6 cellular contexts compared by ENCODE assay signal in the genomic region with DNA sequence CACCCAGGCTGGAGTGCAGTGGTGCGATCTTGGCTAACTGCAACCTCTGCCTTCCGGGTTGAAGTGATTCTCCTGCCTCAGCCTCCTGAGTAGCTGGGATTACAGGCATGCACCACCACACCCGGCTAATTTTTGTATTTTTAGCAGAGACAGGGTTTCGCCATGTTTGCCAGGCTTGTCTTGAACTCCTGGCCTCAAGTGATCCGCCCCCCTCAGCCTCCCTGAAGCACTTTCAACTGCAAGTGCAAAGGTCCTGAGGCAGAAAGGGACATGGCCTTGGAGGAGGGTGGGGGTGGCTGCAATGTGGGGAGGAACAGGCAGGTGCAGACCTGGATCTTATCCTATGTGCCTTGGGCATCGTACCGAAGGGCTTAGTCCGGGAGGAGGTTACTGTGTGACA. TPM values are rescaled to one million over a fixed set of nuclear protein-coding genes. Genes with fewer than 3 reads are reported as not detected.
A peak's percentile ranks its signal among the peaks of the same experiment; 100 is the strongest.
DNase-seq lines count a peak whose midpoint lies in the region; ATAC-seq, FAIRE-seq and TF ChIP-seq lines count a peak whose summit lies in the region.
"Not testable (repeated sequence)": the region's sequence is repeated elsewhere in the genome, so short reads cannot be mapped to it uniquely, and the experiment has no call there.
"Had no signal": no experiment of that assay in that cellular context is flagged by ENCODE, and none has a peak within 500 bp of the region (broad histone marks: within the 10 kb centered on the region; RNA-seq: fewer than 3 reads in every experiment).

No MANE protein-coding gene starts in this region.

- TF ChIP-seq EP300 in K562 (IDR thresholded peaks at IDR 0.05; ENCODE audit: low read length); HepG2 (IDR thresholded peaks at IDR 0.05; ENCODE audit: low read depth in 2 of 2, low read length in 2 of 2); HepG2 (CRISPR knock-in tag; IDR thresholded peaks at IDR 0.05; ENCODE audit: borderline replicate concordance): not testable (repeated sequence)

- H3K79me2 ChIP-seq in K562 (ENCODE audit: control insufficient read depth, insufficient read depth, low read length); HepG2 (ENCODE audit: insufficient read depth, low read length): not testable (repeated sequence)

- not testable (repeated sequence) for H3K9me3 ChIP-seq in HEK293 (ENCODE audit: control insufficient read depth, insufficient read depth, low read depth, low read length); K562 (replicated peaks; ENCODE audit: control insufficient read depth, insufficient read depth, low read depth, low read length); HepG2 (ENCODE audit: low read length)

- not testable (repeated sequence) for TF ChIP-seq CTCF in HEK293 (tag by site-specific recombination; IDR thresholded peaks at IDR 0.05); K562 (IDR thresholded peaks at IDR 0.05 in 2 of 3, conservative IDR thresholded peaks at IDR 0.05 in 1 of 3; ENCODE audit: insufficient read depth in 2 of 3, low read depth in 1 of 3, low read length in 3 of 3); HepG2 (CRISPR knock-in tag; IDR thresholded peaks at IDR 0.05)

- not testable (repeated sequence) for BruUV-seq in K562 (replicated peaks; lab: Mats Ljungman, UMichigan); HepG2 (replicated peaks; lab: Mats Ljungman, UMichigan)

- WGBS in K562 (ENCODE audit: insufficient coverage, low coverage, missing lambda C conversion rate): 22% methylated on average over 8 of the region's 8 CpGs
- 43% methylated on average over 8 of the region's 8 CpGs for WGBS in HepG2 (ENCODE audit: low lambda C conversion rate)

- CTCF ChIA-PET in HEK293 (lab: Yijun Ruan, JAX); K562 (lab: Yijun Ruan, JAX; ENCODE audit: low intra/inter-chr PET ratio); HepG2 (lab: Yijun Ruan, JAX; ENCODE audit: low intra/inter-chr PET ratio, low total read pairs): not testable (repeated sequence)

- not testable (repeated sequence) for H3K27me3 ChIP-seq in K562 (ENCODE audit: control insufficient read depth in 2 of 2, insufficient read depth in 2 of 2, low read length in 2 of 2); HepG2 (ENCODE audit: control insufficient read depth in 1 of 2, insufficient read depth in 2 of 2, low read length in 2 of 2)

- not testable (repeated sequence) for TF ChIP-seq POLR2A in K562 (conservative IDR thresholded peaks at IDR 0.05); HepG2 (IDR thresholded peaks at IDR 0.05; ENCODE audit: insufficient read depth in 1 of 2, low read depth in 2 of 2, low read length in 2 of 2)

- H3K9me1 ChIP-seq in K562 (ENCODE audit: control insufficient read depth, insufficient read depth, low read length): not testable (repeated sequence)

- not testable (repeated sequence) for ATAC-seq in K562, HepG2

- H3K9ac ChIP-seq in K562 (ENCODE audit: insufficient read depth in 1 of 2, low read depth in 2 of 2, low read length in 2 of 2); HepG2 (ENCODE audit: insufficient read depth, low read depth, low read length): not testable (repeated sequence)

- H3K4me2 ChIP-seq in K562 (ENCODE audit: insufficient read depth, low read length); HepG2 (ENCODE audit: low read depth, low read length): not testable (repeated sequence)

- not testable (repeated sequence) for FAIRE-seq in K562 (lab: Jason Lieb, UNC); HepG2 (lab: Jason Lieb, UNC)
- FAIRE-seq in urothelium cell line (lab: Jason Lieb, UNC): peak; percentile 17

- intact Hi-C loops in K562 (cut with micrococcal nuclease); HepG2 (cut with micrococcal nuclease; ENCODE audit: unreplicated experiment): not testable (repeated sequence)

- H3K4me3 ChIP-seq in HEK293 (ENCODE audit: low read depth, low read length); K562; HepG2 (replicated peaks in 1 of 3; ENCODE audit: insufficient read depth in 1 of 3, low read depth in 2 of 3, low read length in 3 of 3): not testable (repeated sequence)

- H3K36me3 ChIP-seq in HEK293 (ENCODE audit: control insufficient read depth in 2 of 2, insufficient read depth in 1 of 2, low read length in 2 of 2); K562 (ENCODE audit: control insufficient read depth, insufficient read depth, low read length); HepG2 (replicated peaks in 1 of 2; ENCODE audit: control insufficient read depth in 1 of 2, insufficient read depth in 2 of 2, low read length in 2 of 2): not testable (repeated sequence)

- in situ Hi-C loops in K562 (cut with MboI); HepG2 (cut with HindIII; ENCODE audit: extremely low pct_ligation_motif_present, low pct_unique_long_range_greater_than_20kb): not testable (repeated sequence)

- not testable (repeated sequence) for TF ChIP-seq RAD21 in K562 (CRISPR knock-in tag; conservative IDR thresholded peaks at IDR 0.05 in 1 of 2, IDR thresholded peaks at IDR 0.05 in 1 of 2); HepG2 (CRISPR knock-in tag; IDR thresholded peaks at IDR 0.05)

- not testable (repeated sequence) for DNase-seq in K562 (ENCODE audit: extremely low read depth in 1 of 4, low spot score in 3 of 4); HepG2 (ENCODE audit: low spot score); urothelium cell line (ENCODE audit: low spot score)

- H3K27ac ChIP-seq in HEK293 (ENCODE audit: extremely low read depth, low read depth, low read length); K562 (ENCODE audit: extremely low read depth, low read depth, low read length); HepG2 (ENCODE audit: extremely low read length, insufficient read depth, low read length): not testable (repeated sequence)

- not testable (repeated sequence) for H2AFZ ChIP-seq in K562 (ENCODE audit: low read depth, low read length); HepG2 (ENCODE audit: low read length)

- POLR2A ChIA-PET in HEK293 (lab: Yijun Ruan, JAX) (interaction anchor here (0.7 kb wide), 1 partner anchor 1444 kb away, joined by 4 read pairs; no protein-coding TSS in a partner anchor), K562 (lab: Yijun Ruan, JAX) (interaction anchor here (1.0 kb wide), 1 partner anchor 9 kb away, joined by 3 read pairs; no protein-coding TSS in a partner anchor)
- POLR2A ChIA-PET in HepG2 (lab: Yijun Ruan, JAX): not testable (repeated sequence)

- not testable (repeated sequence) for H3K4me1 ChIP-seq in HEK293 (ENCODE audit: control insufficient read depth, insufficient read depth, low read length); K562 (replicated peaks in 1 of 2; ENCODE audit: control insufficient read depth in 2 of 2, insufficient read depth in 2 of 2, low read length in 2 of 2); HepG2 (ENCODE audit: insufficient read depth, low read length)

- not testable (repeated sequence) for H4K20me1 ChIP-seq in K562 (replicated peaks; ENCODE audit: control insufficient read depth, insufficient read depth, low read length); HepG2 (ENCODE audit: insufficient read depth, low read length)

RNA-seq across cellular contexts. Expression of a gene that starts 27.3 kb away (rescaled TPM):
- 0.16 and 0.46 TPM in 2 replicates for total RNA-seq in K562 (2011; cell fraction: chromatin; rRNA removed; ENCODE audit: low replicate concordance)
- under 0.01 and 0.13 TPM in 2 replicates for total RNA-seq in K562 (2011; cell fraction: nucleolus; rRNA removed)
- total RNA-seq in K562 (2011; cell fraction: nucleoplasm; rRNA removed): 0.07 TPM in 1 of 2 replicates, not detected in the other
- total RNA-seq in K562 (2014; rRNA removed): 0.05 and 0.08 TPM in 2 replicates
- 0.03 and 0.04 TPM in 2 replicates for total RNA-seq in K562 (2014; rRNA removed; fragmentation: Illumina TruSeq; extraction: Trizol)
- 0.04 TPM in 2 replicates for total RNA-seq in K562 (2015; rRNA removed; fragmentation: Illumina TruSeq; extraction: Trizol)
- total RNA-seq in K562 (2021): 0.04 and 0.07 TPM in 2 replicates
- polyA plus RNA-seq in K562 (2011; rRNA removed): 0.01 and 0.06 TPM in 2 replicates
- under 0.01 TPM in 1 of 2 replicates, not detected in the other for polyA plus RNA-seq in K562 (2011; cell fraction: cytosol; rRNA removed)
- polyA plus RNA-seq in K562 (2011; cell fraction: nucleus; rRNA removed): 0.15 and 0.26 TPM in 2 replicates
- 0.07 and 0.54 TPM in 2 replicates for polyA plus RNA-seq in K562 (2012)
- 0.01 TPM in 2 replicates for polyA plus RNA-seq in K562 (2014; fragmentation: Illumina TruSeq; extraction: Trizol)
- under 1 TPM in 1 of 2 experiments, not detected in 1; 0.01 TPM for polyA plus RNA-seq in K562 (2014; fragmentation: Nextera tagmentation; extraction: Ambion mirVana)
- polyA plus RNA-seq in K562 (2014; rRNA removed): 0.01 TPM in 1 of 2 replicates, not detected in the other
- polyA minus RNA-seq in K562 (2011; rRNA and poly(A)+ RNA removed): 0.07 and 0.18 TPM in 2 replicates
- not detected in 2 replicates for polyA minus RNA-seq in K562 (2011; cell fraction: cytosol; rRNA and poly(A)+ RNA removed)
- 0.11 and 0.13 TPM in 2 replicates for polyA minus RNA-seq in K562 (2011; cell fraction: nucleus; rRNA and poly(A)+ RNA removed)
- total RNA-seq in HepG2 (2016; rRNA removed; fragmentation: Illumina TruSeq; extraction: Trizol): 0.02 and 0.06 TPM in 2 replicates
- total RNA-seq in HepG2 (2016; cell fraction: cytosol; rRNA removed; fragmentation: Illumina TruSeq; extraction: Trizol; ENCODE audit: low read depth): under 0.01 and 0.09 TPM in 2 replicates
- total RNA-seq in HepG2 (2016; cell fraction: insoluble cytoplasmic fraction; rRNA removed; fragmentation: Illumina TruSeq; extraction: Trizol): 0.04 and 0.10 TPM in 2 replicates
- 0.06 TPM in 1 of 2 replicates, not detected in the other for total RNA-seq in HepG2 (2016; cell fraction: membrane; rRNA removed; fragmentation: Illumina TruSeq; extraction: Trizol)
- total RNA-seq in HepG2 (2016; cell fraction: nucleus; rRNA removed; fragmentation: Illumina TruSeq; extraction: Trizol): 0.03 and 0.31 TPM in 2 replicates
- 0.01 and 0.08 TPM in 2 replicates for polyA plus RNA-seq in HepG2 (2011; rRNA removed)
- 0.01 and 0.04 TPM in 2 replicates for polyA plus RNA-seq in HepG2 (2011; cell fraction: cytosol; rRNA removed)
- 0.10 and 0.12 TPM in 2 replicates for polyA plus RNA-seq in HepG2 (2011; cell fraction: nucleus; rRNA removed)
- 0.08 and 0.23 TPM in 2 replicates for polyA plus RNA-seq in HepG2 (2012)
- not detected in 2 replicates for polyA plus RNA-seq in HepG2 (2016; cell fraction: cytosol; fragmentation: Illumina TruSeq; extraction: Trizol; ENCODE audit: low read depth)
- polyA plus RNA-seq in HepG2 (2016; cell fraction: insoluble cytoplasmic fraction; fragmentation: Illumina TruSeq; extraction: Trizol; ENCODE audit: low read depth): not detected in 2 replicates
- not detected in 2 replicates for polyA plus RNA-seq in HepG2 (2016; cell fraction: membrane; fragmentation: Illumina TruSeq; extraction: Trizol; ENCODE audit: low read depth)
- polyA plus RNA-seq in HepG2 (2016; cell fraction: nucleus; fragmentation: Illumina TruSeq; extraction: Trizol; ENCODE audit: insufficient read depth, low read depth): not detected in 2 replicates
- under 0.01 and 0.02 TPM in 2 replicates for polyA minus RNA-seq in HepG2 (2011; rRNA and poly(A)+ RNA removed; ENCODE audit: low replicate concordance)
- not detected in 2 replicates for polyA minus RNA-seq in HepG2 (2011; cell fraction: cytosol; rRNA and poly(A)+ RNA removed)
- polyA minus RNA-seq in HepG2 (2011; cell fraction: nucleus; rRNA and poly(A)+ RNA removed): under 0.01 and 0.25 TPM in 2 replicates
- polyA plus RNA-seq: CD14-positive monocyte; CD8-positive, alpha-beta memory T cell had no signal
